In the genomic region with DNA sequence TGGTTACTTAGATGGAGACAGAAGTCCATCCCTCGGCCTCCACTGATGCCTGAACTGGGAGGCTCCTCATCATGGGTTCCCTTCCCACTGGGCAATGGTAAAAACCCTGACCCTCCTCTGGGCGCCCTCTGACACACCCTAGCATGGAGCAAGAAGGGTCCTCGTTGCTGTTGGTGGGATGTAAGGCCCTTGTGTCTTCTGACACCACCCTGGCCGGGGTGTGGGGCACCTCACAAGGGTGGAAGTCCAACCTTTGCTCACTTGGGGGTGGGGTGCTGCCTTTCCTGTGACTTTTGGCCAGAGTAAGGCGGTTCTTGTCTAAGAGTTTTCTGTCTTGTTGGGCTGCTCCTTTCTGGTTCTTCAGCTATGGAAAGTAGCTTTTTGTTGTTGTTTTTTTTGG, we compare ENCODE assay signal across 19 cellular contexts. TPM values are rescaled to one million over a fixed set of nuclear protein-coding genes. Genes with fewer than 3 reads are reported as not detected.
DNase-seq lines count a peak whose midpoint lies in the region; ATAC-seq, FAIRE-seq and TF ChIP-seq lines count a peak whose summit lies in the region.
"Had no signal": no experiment of that assay in that cellular context is flagged by ENCODE, and none has a peak within 500 bp of the region (broad histone marks: within the 10 kb centered on the region; RNA-seq: fewer than 3 reads in every experiment).

No MANE protein-coding gene starts in this region.

- H4K20me1 ChIP-seq in PC-9 (ENCODE audit: insufficient read depth) = peaks cover 55% of the 10 kb centered on the region

- H3K4me3 ChIP-seq in PC-9 = no peak overlapping the region
- no peak overlapping the region for H3K4me3 ChIP-seq in spleen

- H3K36me3 ChIP-seq in PC-9 (ENCODE audit: low read depth) (peaks cover 61% of the 10 kb centered on the region), spleen (peaks cover 0 to 36% (median 0%) of the 10 kb centered on the region in 6 donors)

- peaks cover 100% of the 10 kb centered on the region for H3K79me2 ChIP-seq in PC-9 (ENCODE audit: low read depth)

- H3K9me3 Mint-ChIP-seq in activated T-cell treated with anti-CD3 and anti-CD28 coated beads, Interleukin-2, amount 50 U/mL, for 24 hours = no peaks in the 10 kb centered on the region
- peaks cover 9% of the 10 kb centered on the region for H3K9me3 Mint-ChIP-seq in osteocyte (ENCODE audit: unreplicated experiment)
- peaks cover 5% of the 10 kb centered on the region for H3K9me3 Mint-ChIP-seq in stimulated activated memory B cell treated with anti-CD40 and anti-IgM and Interleukin-4, amounts not matched to agents 10 μg/mL and 1 μg/mL and 100 μg/mL, for 72 hours
- H3K9me3 Mint-ChIP-seq: neural crest cell had no signal

- no TSS peak for BruUV-seq in PC-9 (replicated peaks; lab: Mats Ljungman, UMichigan)

- ATAC-seq in stimulated activated memory B cell treated with anti-CD40 and anti-IgM and Interleukin-4, amounts not matched to agents 10 μg/mL and 1 μg/mL and 100 μg/mL, for 72 hours = no peak

- FAIRE-seq in urothelium cell line (lab: Jason Lieb, UNC) = no peak
- FAIRE-seq: colon, kidney had no signal

- H3F3A ChIP-seq in PC-9 (ENCODE audit: insufficient read depth, low read depth) = peaks cover 92% of the 10 kb centered on the region

- CTCF ChIA-PET in PC-9 (lab: Charles Lee) = no interaction called here

- H3K27ac ChIP-seq in PC-9 (peak overlapping the region; percentile 78), spleen (no peak overlapping the region)
- H3K27ac ChIP-seq: 22Rv1 had no signal

- WGBS in spleen, 5 donors = 72 to 85% (median 76%) methylated on average over 5 of the region's 5 CpGs

- H3K4me2 ChIP-seq in PC-9 = no peak overlapping the region; the same call in 1 of the 2 replicates

- H3K9me2 ChIP-seq in PC-9 (ENCODE audit: insufficient read depth) = no peaks in the 10 kb centered on the region

- intact Hi-C loops in PC-9 (cut with micrococcal nuclease; ENCODE audit: unreplicated experiment) = no loop called here
- intact Hi-C loops in spleen (cut with DNase I; ENCODE audit: low total_unique reads) = no loop called here

- no peak for TF ChIP-seq POLR2A in spleen (IDR thresholded peaks at IDR 0.05)

- POLR2A ChIA-PET in PC-9 (lab: Charles Lee; ENCODE audit: unreplicated experiment) = interaction anchor here (0.6 kb wide), 1 partner anchor 81 kb away, joined by 6 read pairs; no protein-coding TSS in a partner anchor

- no peaks in the 10 kb centered on the region for H3K27me3 Mint-ChIP-seq in activated T-cell treated with anti-CD3 and anti-CD28 coated beads, Interleukin-2, amount 50 U/mL, for 24 hours
- no peaks in the 10 kb centered on the region for H3K27me3 Mint-ChIP-seq in osteocyte (ENCODE audit: unreplicated experiment)
- H3K27me3 Mint-ChIP-seq in stimulated activated memory B cell treated with anti-CD40 and anti-IgM and Interleukin-4, amounts not matched to agents 10 μg/mL and 1 μg/mL and 100 μg/mL, for 72 hours = no peaks in the 10 kb centered on the region
- H3K27me3 Mint-ChIP-seq: B cell had no signal

- H3K4me1 ChIP-seq in PC-9 (replicated peaks; ENCODE audit: insufficient read depth) (peaks cover 95% of the 10 kb centered on the region), spleen (peaks cover 2 to 81% (median 61%) of the 10 kb centered on the region in 6 donors)

- no peak overlapping the region for H2AFZ ChIP-seq in PC-9

- H3K27me3 ChIP-seq in PC-9 (ENCODE audit: insufficient read depth, low read depth) (no peaks in the 10 kb centered on the region), spleen (replicated peaks in 1 of 7) (no peaks in the 10 kb centered on the region)

- peak overlapping the region; percentile 7 for H3K27ac Mint-ChIP-seq in activated T-cell treated with anti-CD3 and anti-CD28 coated beads, Interleukin-2, amount 50 U/mL, for 24 hours
- H3K27ac Mint-ChIP-seq in osteocyte (ENCODE audit: unreplicated experiment) = no peak overlapping the region
- no peak overlapping the region for H3K27ac Mint-ChIP-seq in stimulated activated memory B cell treated with anti-CD40 and anti-IgM and Interleukin-4, amounts not matched to agents 10 μg/mL and 1 μg/mL and 100 μg/mL, for 72 hours
- H3K27ac Mint-ChIP-seq: B cell had no signal

- no peak for DNase-seq in activated T-cell treated with anti-CD3 and anti-CD28 coated beads, Interleukin-2, amount 50 U/mL, for 24 hours
- no peak for DNase-seq in activated T-cell treated with anti-CD3 and anti-CD28 coated beads for 4 hours
- no peak for DNase-seq in PC-9
- peak; percentile 37 for DNase-seq in islet precursor cell
- DNase-seq in spleen = peak; percentile 10
- no peak for DNase-seq in urothelium cell line (ENCODE audit: low spot score)
- DNase-seq in osteocyte (ENCODE audit: extremely low spot score, unreplicated experiment) = no peak
- DNase-seq: hippocampal formation; KG1; kidney; NCI-H2081; NCI-H510A; stimulated activated CD4-positive, alpha-beta T cell treated with anti-CD3 and anti-CD28 coated beads, Interleukin-12 subunit alpha, Interleukin-12 subunit beta, amount 100 ng/mL, for 4 hours; SW 1271 had no signal

- H3K4me1 Mint-ChIP-seq in activated T-cell treated with anti-CD3 and anti-CD28 coated beads, Interleukin-2, amount 50 U/mL, for 24 hours (ENCODE audit: low read depth) = peaks cover 66% of the 10 kb centered on the region
- H3K4me1 Mint-ChIP-seq in osteocyte (ENCODE audit: unreplicated experiment) = peaks cover 75% of the 10 kb centered on the region
- H3K4me1 Mint-ChIP-seq in stimulated activated memory B cell treated with anti-CD40 and anti-IgM and Interleukin-4, amounts not matched to agents 10 μg/mL and 1 μg/mL and 100 μg/mL, for 72 hours = peaks cover 75% of the 10 kb centered on the region

- peaks cover 41% of the 10 kb centered on the region for H3K36me3 Mint-ChIP-seq in activated T-cell treated with anti-CD3 and anti-CD28 coated beads, Interleukin-2, amount 50 U/mL, for 24 hours (ENCODE audit: low read depth)
- peaks cover 10% of the 10 kb centered on the region for H3K36me3 Mint-ChIP-seq in osteocyte (ENCODE audit: unreplicated experiment)
- H3K36me3 Mint-ChIP-seq in stimulated activated memory B cell treated with anti-CD40 and anti-IgM and Interleukin-4, amounts not matched to agents 10 μg/mL and 1 μg/mL and 100 μg/mL, for 72 hours = peaks cover 38% of the 10 kb centered on the region

- H3K9me3 ChIP-seq in PC-9 (ENCODE audit: insufficient read depth, low read depth) (0 out of 2 replicates have a peak, but pooled peaks cover 5% of the 10 kb centered on the region), spleen (peaks cover 0 to 10% (median 7%) of the 10 kb centered on the region in 8 donors)

- TF ChIP-seq CTCF in PC-9 (conservative IDR thresholded peaks at IDR 0.05) (no peak), spleen (IDR thresholded peaks at IDR 0.05 in 8 of 11, conservative IDR thresholded peaks at IDR 0.05 in 3 of 11) (no peak), osteocyte (IDR thresholded peaks at IDR 0.05) (no peak)

- no peak overlapping the region for H3K4me3 Mint-ChIP-seq in activated T-cell treated with anti-CD3 and anti-CD28 coated beads, Interleukin-2, amount 50 U/mL, for 24 hours
- no peak overlapping the region for H3K4me3 Mint-ChIP-seq in osteocyte (ENCODE audit: unreplicated experiment)
- H3K4me3 Mint-ChIP-seq in stimulated activated memory B cell treated with anti-CD40 and anti-IgM and Interleukin-4, amounts not matched to agents 10 μg/mL and 1 μg/mL and 100 μg/mL, for 72 hours = no peak overlapping the region
- H3K4me3 Mint-ChIP-seq: B cell, neural crest cell had no signal

RNA-seq across cellular contexts. Expression of gene MPRIP, which starts 28.7 kb away (rescaled TPM):
- 411 and 443 TPM in 2 replicates for total RNA-seq in PC-9 (2021)
- 100 to 1,000 TPM; 120 to 309 (median 197) TPM for total RNA-seq in spleen
- polyA plus RNA-seq in spleen = 100 to 1,000 TPM in 1 of 3 donors, 10 to 100 TPM in 2; 52.3 to 114 (median 83.0) TPM
- total RNA-seq in osteocyte = 206 and 209 TPM in 2 replicates

Comparison
In these comparisons a context has a peak if more than half of its experiments do, and no peak if none do; other contexts are left out.
1. DNase-seq: peak in islet precursor cell (single experiment) and spleen (single experiment); none in activated T-cell treated with anti-CD3 and anti-CD28 coated beads, Interleukin-2, amount 50 U/mL, for 24 hours (single experiment), activated T-cell treated with anti-CD3 and anti-CD28 coated beads for 4 hours (single experiment), PC-9 (0 of 2), urothelium cell line (single experiment) and osteocyte (single experiment).